18 cellular contexts compared by ENCODE assay signal in genomic region chr20:49165611-49166010, GRCh38. TPM values are rescaled to one million over a fixed set of nuclear protein-coding genes. Genes with fewer than 3 reads are reported as not detected.
DNase-seq lines count a peak whose midpoint lies in the region; ATAC-seq and TF ChIP-seq lines count a peak whose summit lies in the region.
"Had no signal": no experiment of that assay in that cellular context is flagged by ENCODE, and none has a peak within 500 bp of the region (broad histone marks: within the 10 kb centered on the region; RNA-seq: fewer than 3 reads in every experiment).

No MANE protein-coding gene starts in this region.

- H3K4me1 ChIP-seq in aorta (ENCODE audit: control insufficient read depth in 1 of 2, insufficient read depth in 2 of 2, low read length in 2 of 2): peaks cover 0 to 8% of the 10 kb centered on the region in 2 donors

- H3K9me3 Mint-ChIP-seq in activated CD8-positive, alpha-beta memory T cell treated with anti-CD3 and anti-CD28 coated beads, Interleukin-2, amount 10 ng/mL, durations not matched to agents 7 days and 5 days (ENCODE audit: low read depth): no peaks in the 10 kb centered on the region
- H3K9me3 Mint-ChIP-seq in stimulated activated naive B cell treated with anti-CD40 and anti-IgM and Interleukin-4, amounts not matched to agents 10 μg/mL and 1 μg/mL and 100 μg/mL, for 72 hours: no peaks in the 10 kb centered on the region
- H3K9me3 Mint-ChIP-seq in HFFc6: no peaks in the 10 kb centered on the region
- H3K9me3 Mint-ChIP-seq: H9 had no signal

- peak overlapping the region; percentile 87 for H3K27ac Mint-ChIP-seq in activated CD8-positive, alpha-beta memory T cell treated with anti-CD3 and anti-CD28 coated beads, Interleukin-2, amount 10 ng/mL, durations not matched to agents 7 days and 5 days
- H3K27ac Mint-ChIP-seq in stimulated activated naive B cell treated with anti-CD40 and anti-IgM and Interleukin-4, amounts not matched to agents 10 μg/mL and 1 μg/mL and 100 μg/mL, for 72 hours: peak overlapping the region; percentile 33
- H3K27ac Mint-ChIP-seq in HFFc6: no peak overlapping the region

- intact Hi-C loops in aorta (cut with DNase I): no loop called here

- no peak for DNase-seq in activated CD8-positive, alpha-beta memory T cell treated with anti-CD3 and anti-CD28 coated beads, Interleukin-2, amount 10 ng/mL, durations not matched to agents 7 days and 5 days
- DNase-seq in activated CD8-positive, alpha-beta memory T cell treated with anti-CD3 and anti-CD28 coated beads, Interleukin-2, amount 50 U/mL, for 48 hours: no peak
- DNase-seq in activated naive CD4-positive, alpha-beta T cell treated with anti-CD3 and anti-CD28 coated beads, Interleukin-2, amount 50 U/mL, for 16 hours: peak; percentile 16
- DNase-seq in stimulated activated naive B cell treated with anti-CD40 and anti-IgM and Interleukin-4, amounts not matched to agents 10 μg/mL and 1 μg/mL and 100 μg/mL, for 72 hours: no peak
- DNase-seq in NCI-H2029 (lab: John Stamatoyannopoulos, UW): no peak
- no peak for DNase-seq in HFFc6
- DNase-seq in aorta: no peak
- DNase-seq: ACHN; Calu3; erythroblast; H9; mesendoderm; NCI-H2081; NCI-H526; right cardiac atrium; stimulated activated CD4-positive, alpha-beta T cell treated with anti-CD3 and anti-CD28 coated beads, Interleukin-2, amount 100 ng/mL, for 48 hours; uterus had no signal

- no peak overlapping the region for H3K4me3 ChIP-seq in aorta (ENCODE audit: low read length in 2 of 2)
- H3K4me3 ChIP-seq: uterus had no signal

- ATAC-seq in activated CD8-positive, alpha-beta memory T cell treated with anti-CD3 and anti-CD28 coated beads, Interleukin-2, amount 10 ng/mL, durations not matched to agents 7 days and 5 days: no peak
- ATAC-seq in GM21515 (IDR thresholded peaks at IDR 0.05; ENCODE audit: unreplicated experiment) (peak; percentile 38), aorta (ENCODE audit: low FRiP score) (no peak)
- ATAC-seq in stimulated activated naive B cell treated with anti-CD40 and anti-IgM and Interleukin-4, amounts not matched to agents 10 μg/mL and 1 μg/mL and 100 μg/mL, for 72 hours (replicated peaks): no peak
- ATAC-seq: right cardiac atrium had no signal

- peaks cover 35% of the 10 kb centered on the region for H3K36me3 Mint-ChIP-seq in activated CD8-positive, alpha-beta memory T cell treated with anti-CD3 and anti-CD28 coated beads, Interleukin-2, amount 10 ng/mL, durations not matched to agents 7 days and 5 days
- peaks cover 4 to 26% of the 10 kb centered on the region in 2 donors for H3K36me3 Mint-ChIP-seq in stimulated activated naive B cell treated with anti-CD40 and anti-IgM and Interleukin-4, amounts not matched to agents 10 μg/mL and 1 μg/mL and 100 μg/mL, for 72 hours
- H3K36me3 Mint-ChIP-seq in HFFc6 (ENCODE audit: low read depth): peaks cover 5% of the 10 kb centered on the region; the same call in 1 of the 2 replicates

- H3K4me3 Mint-ChIP-seq in activated CD8-positive, alpha-beta memory T cell treated with anti-CD3 and anti-CD28 coated beads, Interleukin-2, amount 10 ng/mL, durations not matched to agents 7 days and 5 days: peak overlapping the region; percentile 8
- no peak overlapping the region for H3K4me3 Mint-ChIP-seq in stimulated activated naive B cell treated with anti-CD40 and anti-IgM and Interleukin-4, amounts not matched to agents 10 μg/mL and 1 μg/mL and 100 μg/mL, for 72 hours
- no peak overlapping the region for H3K4me3 Mint-ChIP-seq in HFFc6
- H3K4me3 Mint-ChIP-seq: H9 had no signal

- CTCF ChIA-PET in activated CD8-positive, alpha-beta memory T cell treated with anti-CD3 and anti-CD28 coated beads, Interleukin-2, amount 10 ng/mL, durations not matched to agents 7 days and 5 days (lab: Charles Lee): interaction anchor here (0.8 to 3.2 kb wide), 5 partner anchors 14 to 119 kb away, joined by 3 to 27 read pairs (median 7); no protein-coding TSS in a partner anchor

- H3K27me3 Mint-ChIP-seq in activated CD8-positive, alpha-beta memory T cell treated with anti-CD3 and anti-CD28 coated beads, Interleukin-2, amount 10 ng/mL, durations not matched to agents 7 days and 5 days: no peaks in the 10 kb centered on the region
- H3K27me3 Mint-ChIP-seq in stimulated activated naive B cell treated with anti-CD40 and anti-IgM and Interleukin-4, amounts not matched to agents 10 μg/mL and 1 μg/mL and 100 μg/mL, for 72 hours: no peaks in the 10 kb centered on the region
- H3K27me3 Mint-ChIP-seq in HFFc6 (ENCODE audit: insufficient read depth): no peaks in the 10 kb centered on the region; the same call in none of the 2 replicates

- H3K4me1 Mint-ChIP-seq in activated CD8-positive, alpha-beta memory T cell treated with anti-CD3 and anti-CD28 coated beads, Interleukin-2, amount 10 ng/mL, durations not matched to agents 7 days and 5 days: peaks cover 58% of the 10 kb centered on the region
- peaks cover 28 to 58% of the 10 kb centered on the region in 2 donors for H3K4me1 Mint-ChIP-seq in stimulated activated naive B cell treated with anti-CD40 and anti-IgM and Interleukin-4, amounts not matched to agents 10 μg/mL and 1 μg/mL and 100 μg/mL, for 72 hours
- peaks cover 36% of the 10 kb centered on the region for H3K4me1 Mint-ChIP-seq in HFFc6 (ENCODE audit: low read depth)

- 90 to 94% methylated on average over 5 of the region's 5 CpGs for WGBS in aorta, 2 donors

- TF ChIP-seq CTCF in HFFc6 (IDR thresholded peaks at IDR 0.05): no peak

- no peaks in the 10 kb centered on the region for H3K27me3 ChIP-seq in aorta (ENCODE audit: control insufficient read depth in 1 of 2, insufficient read depth in 2 of 2, low read length in 1 of 2)
- H3K27me3 ChIP-seq: uterus had no signal

- no peaks in the 10 kb centered on the region for H3K9me3 ChIP-seq in aorta (ENCODE audit: control insufficient read depth, low read length)
- H3K9me3 ChIP-seq: uterus had no signal

- no peak overlapping the region for H3K27ac ChIP-seq in aorta (ENCODE audit: low read depth in 1 of 2, low read length in 2 of 2)
- H3K27ac ChIP-seq: uterus had no signal

- peaks cover 3 to 7% of the 10 kb centered on the region in 2 donors for H3K36me3 ChIP-seq in aorta (ENCODE audit: control insufficient read depth in 1 of 2, insufficient read depth in 2 of 2, low read length in 1 of 2)
- H3K36me3 ChIP-seq: uterus had no signal

RNA-seq across cellular contexts. Expression of gene STAU1, which starts 22.5 kb away (rescaled TPM):
- total RNA-seq in activated CD8-positive, alpha-beta memory T cell treated with anti-CD3 and anti-CD28 coated beads, Interleukin-2, amount 10 ng/mL, durations not matched to agents 7 days and 5 days: 10 to 100 TPM; 56.2 to 66.8 TPM
- 10 to 100 TPM; 85.6 to 95.4 (median 87.9) TPM for total RNA-seq in HFFc6 (2021; fragmentation: NEBNext Ultra II Directional; extraction: Animal tissue kit (Norgen Biotek cat#: 25700))
- total RNA-seq in aorta: 10 to 100 TPM; 72.5 to 81.3 TPM
- 10 to 100 TPM; 39.1 to 47.8 TPM for polyA plus RNA-seq in aorta

RNA-seq across cellular contexts. Expression of gene DDX27, which starts 53.6 kb away (rescaled TPM):
- 10 to 100 TPM; 40.5 to 52.7 TPM for total RNA-seq in activated CD8-positive, alpha-beta memory T cell treated with anti-CD3 and anti-CD28 coated beads, Interleukin-2, amount 10 ng/mL, durations not matched to agents 7 days and 5 days
- 10 to 100 TPM; 26.8 to 32.2 (median 30.5) TPM for total RNA-seq in HFFc6 (2021; fragmentation: NEBNext Ultra II Directional; extraction: Animal tissue kit (Norgen Biotek cat#: 25700))
- 10 to 100 TPM; 23.3 to 26.4 TPM for total RNA-seq in aorta
- polyA plus RNA-seq in aorta: 10 to 100 TPM; 16.3 to 32.3 TPM
